25 cellular contexts compared by ENCODE assay signal in the genomic region with DNA sequence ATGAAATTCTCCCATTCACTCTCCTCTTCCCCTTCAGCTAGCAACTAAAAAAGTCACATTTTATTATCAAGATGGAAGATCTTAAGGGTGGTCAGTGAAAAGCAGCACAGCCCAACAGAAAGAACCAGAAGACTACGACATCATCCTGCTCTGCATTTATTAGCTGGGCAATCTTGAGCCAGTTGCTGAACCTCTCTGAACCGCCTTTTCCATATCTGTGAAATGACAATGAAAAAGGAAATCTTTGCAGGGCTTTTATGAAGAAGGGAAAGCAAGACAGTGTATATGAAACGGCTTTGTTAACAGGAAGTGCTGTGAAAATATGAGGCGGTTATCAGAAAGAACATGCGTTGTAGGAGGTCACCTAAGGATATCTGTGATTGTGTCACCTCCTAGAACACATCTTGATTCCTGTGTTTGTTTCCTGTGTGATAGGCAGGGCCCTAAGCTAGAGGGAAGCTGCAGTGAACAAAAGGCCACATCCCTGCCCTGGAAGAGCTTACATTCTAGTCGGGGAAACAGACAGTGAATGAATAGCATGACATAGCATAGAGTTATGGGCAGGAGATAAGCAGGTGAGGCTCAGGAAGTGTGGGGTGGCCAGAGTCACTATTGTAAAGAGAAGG. TPM values are rescaled to one million over a fixed set of nuclear protein-coding genes. Genes with fewer than 3 reads are reported as not detected.
A peak's percentile ranks its signal among the peaks of the same experiment; 100 is the strongest.
DNase-seq lines count a peak whose midpoint lies in the region; FAIRE-seq and TF ChIP-seq lines count a peak whose summit lies in the region.
"Had no signal": no experiment of that assay in that cellular context is flagged by ENCODE, and none has a peak within 500 bp of the region (broad histone marks: within the 10 kb centered on the region; RNA-seq: fewer than 3 reads in every experiment).

No MANE protein-coding gene starts in this region.

- peaks cover 4% of the 10 kb centered on the region for H3K4me1 Mint-ChIP-seq in osteocyte (ENCODE audit: unreplicated experiment)

- no peak overlapping the region for H3K27ac ChIP-seq in endothelial cell of umbilical vein (ENCODE audit: insufficient read depth, low read depth, low read length)
- H3K27ac ChIP-seq: C4-2B, KMS-11, PC-9, SJCRH30 had no signal

- H3K36me3 ChIP-seq in endothelial cell of umbilical vein (ENCODE audit: control insufficient read depth in 2 of 2, extremely low read depth in 1 of 2, insufficient read depth in 2 of 2, low read length in 2 of 2) (no peaks in the 10 kb centered on the region), BE2C (no peaks in the 10 kb centered on the region)
- H3K36me3 ChIP-seq: SJCRH30 had no signal

- POLR2A ChIA-PET in endothelial cell of umbilical vein (lab: Charles Lee), result no interaction called here

- TF ChIP-seq CTCF in NB4 (IDR thresholded peaks at IDR 0.05; ENCODE audit: low read depth, low read length) (no peak), endothelial cell of umbilical vein (IDR thresholded peaks at IDR 0.05; ENCODE audit: extremely low read depth in 1 of 2, insufficient read depth in 1 of 2, low read depth in 1 of 2, low read length in 2 of 2) (no peak), osteocyte (IDR thresholded peaks at IDR 0.05) (no peak), BE2C (IDR thresholded peaks at IDR 0.05; ENCODE audit: low read depth, low read length) (no peak)

- no peaks in the 10 kb centered on the region for H3K36me3 Mint-ChIP-seq in osteocyte (ENCODE audit: unreplicated experiment)
- H3K36me3 Mint-ChIP-seq: CD8-positive, alpha-beta T cell had no signal

- H3K27me3 Mint-ChIP-seq in osteocyte (ENCODE audit: unreplicated experiment), result peaks cover 8% of the 10 kb centered on the region

- intact Hi-C loops in endothelial cell of umbilical vein (cut with micrococcal nuclease), result no loop called here

- no peak overlapping the region for H3K27ac Mint-ChIP-seq in osteocyte (ENCODE audit: unreplicated experiment)
- H3K27ac Mint-ChIP-seq: CD8-positive, alpha-beta T cell had no signal

- no TSS peak for BruUV-seq in endothelial cell of umbilical vein (replicated peaks; lab: Mats Ljungman, UMichigan)

- CTCF ChIA-PET in endothelial cell of umbilical vein (lab: Charles Lee), result interaction anchor here (0.8 to 1.6 kb wide), 2 partner anchors 9 to 499 kb away, joined by 3 to 4 read pairs; no protein-coding TSS in a partner anchor

- H3K4me3 Mint-ChIP-seq in osteocyte (ENCODE audit: unreplicated experiment), result no peak overlapping the region
- H3K4me3 Mint-ChIP-seq: CD8-positive, alpha-beta T cell had no signal

- H3K4me3 ChIP-seq in NB4 (ENCODE audit: low read depth, low read length) (no peak overlapping the region), endothelial cell of umbilical vein (replicated peaks in 1 of 3; ENCODE audit: insufficient read depth in 1 of 3, low read depth in 1 of 3, low read length in 3 of 3) (no peak overlapping the region), BE2C (ENCODE audit: low read depth, low read length) (no peak overlapping the region)
- H3K4me3 ChIP-seq: PC-9, SJCRH30 had no signal

- H3K27me3 ChIP-seq in endothelial cell of umbilical vein (ENCODE audit: control insufficient read depth in 2 of 2, insufficient read depth in 2 of 2, low read length in 2 of 2) (peaks cover 0 to 3% of the 10 kb centered on the region in 2 experiments), BE2C (no peaks in the 10 kb centered on the region)

- H3K9ac ChIP-seq in endothelial cell of umbilical vein (replicated peaks; ENCODE audit: extremely low read depth, insufficient read depth, low read length), result no peak overlapping the region
- H3K9ac ChIP-seq: KMS-11 had no signal

- FAIRE-seq in GM12892 (lab: Jason Lieb, UNC) (peak; percentile 78), endothelial cell of umbilical vein (lab: Jason Lieb, UNC) (no peak)
- FAIRE-seq: GM12891, GM19239 had no signal

- no peak for DNase-seq in GM12892 (ENCODE audit: insufficient read length)
- DNase-seq in NB4 (ENCODE audit: low read depth), result peak; percentile 13
- DNase-seq in endothelial cell of umbilical vein (ENCODE audit: low read depth, low spot score), result peak; percentile 7
- DNase-seq in osteocyte (ENCODE audit: extremely low spot score, unreplicated experiment), result peak; percentile 34
- no peak for DNase-seq in BE2C
- DNase-seq in 8988T, result no peak
- no peak for DNase-seq in SW480 (ENCODE audit: low spot score)
- DNase-seq: Caco-2; CD8-positive, alpha-beta T cell; DMS 273 treated with DMSO at 0.1 percent for 48 hours; DMS79; GDM1; MM.1S; NCI-H1105 treated with DMSO at 0.1 percent for 48 hours; NCI-H146; NCI-H1930; NCI-H2107; NCI-H524; NCI-H748 treated with DMSO at 0.1 percent for 48 hours; PC-9; SJCRH30 had no signal

- dilution Hi-C loops in endothelial cell of umbilical vein (cut with MboI; ENCODE audit: extremely low pct_ligation_motif_present, low sequenced_read_pairs), result no loop called here

- no peak overlapping the region for H2AFZ ChIP-seq in endothelial cell of umbilical vein (ENCODE audit: low read depth, low read length)
- H2AFZ ChIP-seq: PC-9 had no signal

- H3K4me1 ChIP-seq in endothelial cell of umbilical vein (ENCODE audit: control insufficient read depth, extremely low read depth, insufficient read depth, low read length) (no peaks in the 10 kb centered on the region), BE2C (no peaks in the 10 kb centered on the region; the same call in 1 of the 2 replicates)
- H3K4me1 ChIP-seq: Caco-2, SJCRH30 had no signal

- TF ChIP-seq POLR2A in GM12892 (IDR thresholded peaks at IDR 0.05; ENCODE audit: low read depth, low read length), result no peak
- TF ChIP-seq POLR2A in NB4 (IDR thresholded peaks at IDR 0.05; ENCODE audit: extremely low read depth, insufficient read length), result no peak
- TF ChIP-seq POLR2A in endothelial cell of umbilical vein (IDR thresholded peaks at IDR 0.05; ENCODE audit: low read depth, low read length), result no peak

- H3K79me2 ChIP-seq in endothelial cell of umbilical vein (ENCODE audit: control insufficient read depth, insufficient read depth, low read length), result no peaks in the 10 kb centered on the region

- H3K9me3 ChIP-seq in endothelial cell of umbilical vein (replicated peaks; ENCODE audit: control insufficient read depth, insufficient read depth, low read length) (no peaks in the 10 kb centered on the region), BE2C (peaks cover 3% of the 10 kb centered on the region; the same call in 1 of the 2 replicates)
- H3K9me3 ChIP-seq: Caco-2, SJCRH30 had no signal

- no peaks in the 10 kb centered on the region for H3K9me1 ChIP-seq in endothelial cell of umbilical vein (replicated peaks; ENCODE audit: control insufficient read depth, extremely low read depth, insufficient read depth, low read length)

- H3K9me3 Mint-ChIP-seq in osteocyte (ENCODE audit: unreplicated experiment), result no peaks in the 10 kb centered on the region
- H3K9me3 Mint-ChIP-seq: CD8-positive, alpha-beta T cell had no signal

- no peak overlapping the region for H3K4me2 ChIP-seq in endothelial cell of umbilical vein (ENCODE audit: insufficient read depth, low read length)
- H3K4me2 ChIP-seq: KMS-11, PC-9 had no signal

- H4K20me1 ChIP-seq in endothelial cell of umbilical vein (replicated peaks; ENCODE audit: control insufficient read depth, extremely low read depth, insufficient read depth, low read length), result no peaks in the 10 kb centered on the region

TF ChIP-seq in endothelial cell of umbilical vein, 7 proteins besides CTCF, POLR2A, EP300 and RAD21:
- TF ChIP-seq FOS (IDR thresholded peaks at IDR 0.05; ENCODE audit: borderline replicate concordance, insufficient read depth, low read length) (no peak), GATA2 (IDR thresholded peaks at IDR 0.05; ENCODE audit: insufficient read depth, insufficient read length, low read depth, low read length) (peak; percentile 9), POLR2AphosphoS5 (IDR thresholded peaks at IDR 0.05; ENCODE audit: insufficient read depth, low read depth, low read length) (no peak), EZH2 (IDR thresholded peaks at IDR 0.05; ENCODE audit: borderline replicate concordance, low read depth, low read length, severe bottlenecking) (no peak)

RNA-seq across cellular contexts. Expression of a gene that starts 36.0 kb away (rescaled TPM):
- 31.4 TPM for polyA plus RNA-seq in GM12892 (2012; ENCODE audit: missing spikeins)
- total RNA-seq in endothelial cell of umbilical vein, result 0.44 and 0.82 TPM in 2 replicates
- 0.10 and 0.14 TPM in 2 replicates for polyA plus RNA-seq in endothelial cell of umbilical vein
- polyA plus RNA-seq in endothelial cell of umbilical vein (2011; cell fraction: cytosol; rRNA removed), result 0.09 and 0.10 TPM in 2 replicates
- 0.14 and 0.87 TPM in 2 replicates for polyA plus RNA-seq in endothelial cell of umbilical vein (2011; cell fraction: nucleus; rRNA removed)
- 2.0 and 3.4 TPM in 2 replicates for polyA plus RNA-seq in endothelial cell of umbilical vein (2012)
- 0.45 and 0.63 TPM in 2 replicates for polyA minus RNA-seq in endothelial cell of umbilical vein
- polyA minus RNA-seq in endothelial cell of umbilical vein (2011; cell fraction: cytosol; rRNA and poly(A)+ RNA removed), result not detected
- 0.63 and 2.0 TPM in 2 replicates for polyA minus RNA-seq in endothelial cell of umbilical vein (2011; cell fraction: nucleus; rRNA and poly(A)+ RNA removed)
- total RNA-seq in osteocyte, result 95.5 and 98.1 TPM in 2 replicates
- polyA plus RNA-seq in BE2C (2012; ENCODE audit: insufficient read depth, insufficient read length, low read depth), result 24.7 TPM
- total RNA-seq: CD8-positive, alpha-beta T cell had no signal

Comparison
In these comparisons a context has a peak if more than half of its experiments do, and no peak if none do; other contexts are left out.
1. DNase-seq: peak in NB4 (single experiment), endothelial cell of umbilical vein (single experiment) and osteocyte (single experiment); none in GM12892 (single experiment), BE2C (single experiment), 8988T (single experiment) and SW480 (single experiment).
2. RNA of a gene that starts 36.0 kb away (total RNA-seq): 95.5 to 98.1 TPM in osteocyte; 0.44 to 0.82 TPM in endothelial cell of umbilical vein; every median in the first group is over 10 times any median in the second.